16 cellular contexts compared by ENCODE assay signal in the genomic region with DNA sequence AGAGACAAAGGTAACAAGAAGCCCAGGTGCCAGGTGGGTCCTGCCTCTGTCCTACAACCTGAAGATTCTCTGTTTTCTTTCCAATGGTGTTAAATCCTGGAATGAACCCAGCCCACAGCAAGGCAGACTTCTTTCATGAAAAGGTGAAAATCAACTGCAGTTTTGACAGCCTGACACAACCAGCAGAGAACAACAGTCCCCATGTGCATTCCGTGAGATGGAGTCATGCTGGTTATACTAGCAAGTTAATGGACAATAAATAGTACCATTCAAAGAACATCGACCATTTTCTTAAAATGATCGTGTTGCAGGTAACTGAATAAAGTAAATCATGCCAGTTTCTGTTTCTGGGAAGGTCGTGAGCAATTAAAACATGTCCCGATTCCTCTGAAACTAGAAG.
DNase-seq lines count a peak whose midpoint lies in the region; ATAC-seq and TF ChIP-seq lines count a peak whose summit lies in the region.
"Had no signal": no experiment of that assay in that cellular context is flagged by ENCODE, and none has a peak within 500 bp of the region (broad histone marks: within the 10 kb centered on the region; RNA-seq: fewer than 3 reads in every experiment).

No MANE protein-coding gene starts in this region.

- no peaks in the 10 kb centered on the region for H3K4me1 ChIP-seq in tibial artery
- H3K4me1 ChIP-seq: Caco-2 had no signal

- ATAC-seq in effector memory CD8-positive, alpha-beta T cell (replicated peaks): no peak
- ATAC-seq in natural killer cell treated with Interleukin-12 subunit alpha and Interleukin-12 subunit beta and Interleukin-15 and Interleukin-18, amount 100 ng/mL, for 72 hours: no peak
- no peak for ATAC-seq in HG03039 (IDR thresholded peaks at IDR 0.05; ENCODE audit: unreplicated experiment)
- ATAC-seq: A549, HepG2 had no signal

- H3K4me3 ChIP-seq in tibial artery: no peak overlapping the region
- H3K4me3 ChIP-seq: A549, HAP-1 had no signal

- no peak for TF ChIP-seq CTCF in tibial artery (IDR thresholded peaks at IDR 0.05)

- peak overlapping the region; percentile 70 to 72 for H3K27ac Mint-ChIP-seq in effector memory CD8-positive, alpha-beta T cell
- H3K27ac Mint-ChIP-seq in natural killer cell treated with Interleukin-12 subunit alpha and Interleukin-12 subunit beta and Interleukin-15 and Interleukin-18, amount 100 ng/mL, for 72 hours: peak overlapping the region; percentile 11 to 48
- H3K27ac Mint-ChIP-seq in activated naive CD8-positive, alpha-beta T cell treated with anti-CD3 and anti-CD28 coated beads for 36 hours: no peak overlapping the region

- no peaks in the 10 kb centered on the region for H3K9me3 ChIP-seq in tibial artery
- H3K9me3 ChIP-seq: A549, BE2C, Caco-2, HAP-1 had no signal

- H3K27me3 ChIP-seq in tibial artery: no peaks in the 10 kb centered on the region
- H3K27me3 ChIP-seq: BE2C had no signal

- no peaks in the 10 kb centered on the region for H3K9me3 Mint-ChIP-seq in effector memory CD8-positive, alpha-beta T cell
- H3K9me3 Mint-ChIP-seq in natural killer cell treated with Interleukin-12 subunit alpha and Interleukin-12 subunit beta and Interleukin-15 and Interleukin-18, amount 100 ng/mL, for 72 hours: no peaks in the 10 kb centered on the region
- no peaks in the 10 kb centered on the region for H3K9me3 Mint-ChIP-seq in activated naive CD8-positive, alpha-beta T cell treated with anti-CD3 and anti-CD28 coated beads for 36 hours
- H3K9me3 Mint-ChIP-seq: CD8-positive, alpha-beta memory T cell had no signal

- no peak overlapping the region for H3K4me3 Mint-ChIP-seq in effector memory CD8-positive, alpha-beta T cell
- H3K4me3 Mint-ChIP-seq in natural killer cell treated with Interleukin-12 subunit alpha and Interleukin-12 subunit beta and Interleukin-15 and Interleukin-18, amount 100 ng/mL, for 72 hours: no peak overlapping the region
- no peak overlapping the region for H3K4me3 Mint-ChIP-seq in activated naive CD8-positive, alpha-beta T cell treated with anti-CD3 and anti-CD28 coated beads for 36 hours
- H3K4me3 Mint-ChIP-seq: CD14-positive monocyte; CD8-positive, alpha-beta memory T cell had no signal

- intact Hi-C loops in tibial artery (cut with DNase I; ENCODE audit: low total_unique reads): no loop called here

- peaks cover 6% of the 10 kb centered on the region for H3K36me3 Mint-ChIP-seq in effector memory CD8-positive, alpha-beta T cell (ENCODE audit: insufficient read depth)
- H3K36me3 Mint-ChIP-seq in natural killer cell treated with Interleukin-12 subunit alpha and Interleukin-12 subunit beta and Interleukin-15 and Interleukin-18, amount 100 ng/mL, for 72 hours: peaks cover 20% of the 10 kb centered on the region
- H3K36me3 Mint-ChIP-seq in activated naive CD8-positive, alpha-beta T cell treated with anti-CD3 and anti-CD28 coated beads for 36 hours: peaks cover 46% of the 10 kb centered on the region

- peaks cover 16 to 28% of the 10 kb centered on the region in 2 donors for H3K4me1 Mint-ChIP-seq in effector memory CD8-positive, alpha-beta T cell (ENCODE audit: low read depth in 2 of 2)
- H3K4me1 Mint-ChIP-seq in natural killer cell treated with Interleukin-12 subunit alpha and Interleukin-12 subunit beta and Interleukin-15 and Interleukin-18, amount 100 ng/mL, for 72 hours (ENCODE audit: low read depth in 2 of 2): peaks cover 68% of the 10 kb centered on the region in 2 donors
- H3K4me1 Mint-ChIP-seq in activated naive CD8-positive, alpha-beta T cell treated with anti-CD3 and anti-CD28 coated beads for 36 hours: peaks cover 30% of the 10 kb centered on the region

- no peak overlapping the region for H3K27ac ChIP-seq in tibial artery
- H3K27ac ChIP-seq: A549 had no signal

- no peaks in the 10 kb centered on the region for H3K36me3 ChIP-seq in tibial artery
- H3K36me3 ChIP-seq: HAP-1 had no signal

- no peaks in the 10 kb centered on the region for H3K27me3 Mint-ChIP-seq in effector memory CD8-positive, alpha-beta T cell
- H3K27me3 Mint-ChIP-seq in natural killer cell treated with Interleukin-12 subunit alpha and Interleukin-12 subunit beta and Interleukin-15 and Interleukin-18, amount 100 ng/mL, for 72 hours: no peaks in the 10 kb centered on the region
- no peaks in the 10 kb centered on the region for H3K27me3 Mint-ChIP-seq in activated naive CD8-positive, alpha-beta T cell treated with anti-CD3 and anti-CD28 coated beads for 36 hours
- H3K27me3 Mint-ChIP-seq: CD8-positive, alpha-beta memory T cell had no signal

- DNase-seq in M059J (ENCODE audit: low read depth) (peak; percentile 28), tibial artery (no peak)
- no peak for DNase-seq in effector memory CD8-positive, alpha-beta T cell
- DNase-seq in natural killer cell treated with Interleukin-12 subunit alpha and Interleukin-12 subunit beta and Interleukin-15 and Interleukin-18, amount 100 ng/mL, for 72 hours (ENCODE audit: low spot score): no peak
- no peak for DNase-seq in activated naive CD8-positive, alpha-beta T cell treated with anti-CD3 and anti-CD28 coated beads for 36 hours
- DNase-seq: BE2C; Caco-2; CD8-positive, alpha-beta memory T cell; DND-41; GDM1; GOT3 had no signal
